ENCODE assay signal across 9 cellular contexts in the genomic region with DNA sequence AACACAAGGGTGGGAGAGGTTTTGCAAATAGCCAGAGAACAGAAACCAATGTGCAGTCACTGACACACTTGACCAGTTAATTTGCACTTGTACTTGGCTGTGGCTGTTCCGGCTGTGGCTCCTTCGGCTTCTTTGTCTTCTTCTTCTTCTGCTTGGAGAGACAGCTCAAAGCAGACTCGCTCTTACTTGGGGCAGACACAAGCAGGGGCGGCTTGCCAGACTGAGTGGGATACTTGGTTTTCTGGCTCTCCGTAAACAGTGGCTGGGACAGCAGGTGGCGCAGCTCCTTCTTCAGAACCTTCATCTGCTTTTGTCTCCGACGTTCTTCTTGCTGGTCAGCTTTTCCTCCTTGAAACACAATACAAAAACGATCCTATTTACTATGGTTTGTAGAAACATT. TPM values are rescaled to one million over a fixed set of nuclear protein-coding genes. Genes with fewer than 3 reads are reported as not detected.
DNase-seq lines count a peak whose midpoint lies in the region; ATAC-seq and TF ChIP-seq lines count a peak whose summit lies in the region.
"Had no signal": no experiment of that assay in that cellular context is flagged by ENCODE, and none has a peak within 500 bp of the region (broad histone marks: within the 10 kb centered on the region; RNA-seq: fewer than 3 reads in every experiment).

No MANE protein-coding gene starts in this region.

- CTCF ChIA-PET in activated naive CD4-positive, alpha-beta T cell treated with anti-CD3 and anti-CD28 coated beads for 36 hours (lab: Charles Lee): interaction anchor here (0.7 to 3.7 kb wide), 6 partner anchors 15 to 142 kb away, joined by 3 to 27 read pairs (median 6); no protein-coding TSS in a partner anchor

- H3K4me3 ChIP-seq in Peyer's patch: no peak overlapping the region
- no peak overlapping the region for H3K4me3 ChIP-seq in upper lobe of left lung

- DNase-seq in Daoy (ENCODE audit: low read depth) (peak; percentile 35), Peyer's patch (peak in 1 of 3 donors; percentile 64), fibroblast of gingiva (ENCODE audit: low read depth) (peak; percentile 37), neural crest cell (ENCODE audit: low read depth, low spot score) (no peak), upper lobe of left lung (no peak)
- DNase-seq in stimulated activated CD4-positive, alpha-beta T cell treated with anti-CD3 and anti-CD28 coated beads, Interleukin-4, amount 100 ng/mL, for 24 hours: no peak
- no peak for DNase-seq in activated naive CD4-positive, alpha-beta T cell treated with anti-CD3 and anti-CD28 coated beads for 36 hours
- DNase-seq in stimulated activated CD4-positive, alpha-beta T cell treated with anti-CD3 and anti-CD28 coated beads, Interleukin-2, amount 100 ng/mL, for 48 hours: no peak

- no peaks in the 10 kb centered on the region for H3K4me1 ChIP-seq in Peyer's patch
- peaks cover 0 to 9% (median 5%) of the 10 kb centered on the region in 4 donors for H3K4me1 ChIP-seq in upper lobe of left lung

- no peak for ATAC-seq in upper lobe of left lung (ENCODE audit: low FRiP score in 2 of 2)

- H3K9me3 ChIP-seq in Peyer's patch (no peaks in the 10 kb centered on the region), upper lobe of left lung (no peaks in the 10 kb centered on the region)

- TF ChIP-seq POLR2A in Peyer's patch (IDR thresholded peaks at IDR 0.05) (no peak), upper lobe of left lung (IDR thresholded peaks at IDR 0.05) (no peak)

- H3K4me3 Mint-ChIP-seq in neural crest cell: no peak overlapping the region
- H3K4me3 Mint-ChIP-seq in activated naive CD4-positive, alpha-beta T cell treated with anti-CD3 and anti-CD28 coated beads for 36 hours: no peak overlapping the region

- H3K27me3 ChIP-seq in Peyer's patch (no peaks in the 10 kb centered on the region), upper lobe of left lung (no peaks in the 10 kb centered on the region)

- TF ChIP-seq CTCF in Peyer's patch (IDR thresholded peaks at IDR 0.05) (peak in 4 of 6 experiments; percentile 16 to 48 (median 40)), neural crest cell (conservative IDR thresholded peaks at IDR 0.05) (peak; percentile 52), upper lobe of left lung (IDR thresholded peaks at IDR 0.05) (peak in 2 of 6 experiments; percentile 7 to 9)

- no peaks in the 10 kb centered on the region for H3K4me1 Mint-ChIP-seq in neural crest cell
- peaks cover 2% of the 10 kb centered on the region for H3K4me1 Mint-ChIP-seq in activated naive CD4-positive, alpha-beta T cell treated with anti-CD3 and anti-CD28 coated beads for 36 hours (ENCODE audit: low read depth)

- no peak for TF ChIP-seq EP300 in upper lobe of left lung (IDR thresholded peaks at IDR 0.05)

- no peaks in the 10 kb centered on the region for H3K27me3 Mint-ChIP-seq in neural crest cell (ENCODE audit: low read depth)
- no peaks in the 10 kb centered on the region for H3K27me3 Mint-ChIP-seq in activated naive CD4-positive, alpha-beta T cell treated with anti-CD3 and anti-CD28 coated beads for 36 hours (ENCODE audit: low read depth)

- no peaks in the 10 kb centered on the region for H3K9me3 Mint-ChIP-seq in neural crest cell
- H3K9me3 Mint-ChIP-seq in activated naive CD4-positive, alpha-beta T cell treated with anti-CD3 and anti-CD28 coated beads for 36 hours: no peaks in the 10 kb centered on the region

- WGBS in upper lobe of left lung, 2 donors: 65% methylated on average over 9 of the region's 9 CpGs

- H3K27ac Mint-ChIP-seq in neural crest cell (ENCODE audit: unreplicated experiment): peak overlapping the region; percentile 0
- no peak overlapping the region for H3K27ac Mint-ChIP-seq in activated naive CD4-positive, alpha-beta T cell treated with anti-CD3 and anti-CD28 coated beads for 36 hours

- H3K36me3 ChIP-seq in Peyer's patch (peaks cover 0 to 99% (median 4%) of the 10 kb centered on the region in 3 donors), upper lobe of left lung (peaks cover 46 to 98% (median 95%) of the 10 kb centered on the region in 4 donors)

- intact Hi-C loops in activated naive CD4-positive, alpha-beta T cell treated with anti-CD3 and anti-CD28 coated beads for 36 hours (cut with micrococcal nuclease): no loop called here

- peaks cover 31% of the 10 kb centered on the region for H3K36me3 Mint-ChIP-seq in neural crest cell (ENCODE audit: low read depth)
- peaks cover 43% of the 10 kb centered on the region for H3K36me3 Mint-ChIP-seq in activated naive CD4-positive, alpha-beta T cell treated with anti-CD3 and anti-CD28 coated beads for 36 hours (ENCODE audit: low read depth)

- H3K27ac ChIP-seq in Peyer's patch (no peak overlapping the region), upper lobe of left lung (peak overlapping the region in 1 of 4 donors; percentile 13)

RNA-seq across cellular contexts. Expression of gene OTUB2, which starts 25.0 kb away (rescaled TPM):
- total RNA-seq in Daoy (2014; rRNA removed; shearing (Covaris generic)): 2.7 and 3.1 TPM in 2 replicates
- total RNA-seq in Peyer's patch (1 to 10 TPM in 3 of 4 donors, not detected in 1; 3.4 to 4.9 (median 3.6) TPM), neural crest cell (4.4 and 4.8 TPM in 2 replicates), upper lobe of left lung (1 to 10 TPM in 4 of 6 donors, under 1 TPM in 2; 0.22 to 1.8 (median 1.1) TPM)
- total RNA-seq in activated naive CD4-positive, alpha-beta T cell treated with anti-CD3 and anti-CD28 coated beads for 36 hours: 1 to 10 TPM; 1.6 to 1.7 TPM

RNA-seq across cellular contexts. Expression of gene DDX24, which starts 29.9 kb away (rescaled TPM):
- total RNA-seq in Daoy (2014; rRNA removed; shearing (Covaris generic)): 215 and 264 TPM in 2 replicates
- 100 to 1,000 TPM in 1 of 4 donors, 10 to 100 TPM in 3; 66.2 to 210 (median 72.5) TPM for total RNA-seq in Peyer's patch
- 168 and 177 TPM in 2 replicates for total RNA-seq in neural crest cell
- 100 to 1,000 TPM; 124 to 189 (median 154) TPM for total RNA-seq in upper lobe of left lung
- 100 to 1,000 TPM; 190 to 200 TPM for total RNA-seq in activated naive CD4-positive, alpha-beta T cell treated with anti-CD3 and anti-CD28 coated beads for 36 hours

RNA-seq across cellular contexts. Expression of gene IFI27L1, which starts 30.0 kb away (rescaled TPM):
- 15.6 and 23.6 TPM in 2 replicates for total RNA-seq in Daoy (2014; rRNA removed; shearing (Covaris generic))
- total RNA-seq in Peyer's patch: 10 to 100 TPM in 1 of 4 donors, 1 to 10 TPM in 3; 4.9 to 14.7 (median 6.6) TPM
- total RNA-seq in neural crest cell: 36.3 and 39.7 TPM in 2 replicates
- total RNA-seq in upper lobe of left lung: 10 to 100 TPM in 4 of 6 donors, 1 to 10 TPM in 2; 8.0 to 19.8 (median 15.2) TPM
- 10 to 100 TPM; 33.9 to 35.8 TPM for total RNA-seq in activated naive CD4-positive, alpha-beta T cell treated with anti-CD3 and anti-CD28 coated beads for 36 hours

RNA-seq across cellular contexts. Expression of gene CCDC197, which starts 54.0 kb away (rescaled TPM):
- total RNA-seq in Daoy (2014; rRNA removed; shearing (Covaris generic)): not detected in 2 replicates
- total RNA-seq in Peyer's patch (not detected), neural crest cell (not detected in 2 replicates), upper lobe of left lung (not detected)
- total RNA-seq in activated naive CD4-positive, alpha-beta T cell treated with anti-CD3 and anti-CD28 coated beads for 36 hours: not detected
- total RNA-seq: subcutaneous adipose tissue had no signal

RNA-seq across cellular contexts. Expression of gene IFI27, which starts 59.4 kb away (rescaled TPM):
- total RNA-seq in Daoy (2014; rRNA removed; shearing (Covaris generic)): 19.1 and 24.6 TPM in 2 replicates
- total RNA-seq in Peyer's patch: 100 to 1,000 TPM; 163 to 668 (median 294) TPM
- total RNA-seq in neural crest cell: 8.1 and 9.5 TPM in 2 replicates
- 100 to 1,000 TPM; 210 to 729 (median 328) TPM for total RNA-seq in upper lobe of left lung
- total RNA-seq in activated naive CD4-positive, alpha-beta T cell treated with anti-CD3 and anti-CD28 coated beads for 36 hours: 1 to 10 TPM; 1.5 to 2.3 TPM

Comparison
In these comparisons a context has a peak if more than half of its experiments do, and no peak if none do; other contexts are left out.
1. DNase-seq: peak in Daoy (single experiment) and fibroblast of gingiva (single experiment); none in neural crest cell (single experiment), stimulated activated CD4-positive, alpha-beta T cell treated with anti-CD3 and anti-CD28 coated beads, Interleukin-4, amount 100 ng/mL, for 24 hours (single experiment), upper lobe of left lung (0 of 2), activated naive CD4-positive, alpha-beta T cell treated with anti-CD3 and anti-CD28 coated beads for 36 hours (single experiment) and stimulated activated CD4-positive, alpha-beta T cell treated with anti-CD3 and anti-CD28 coated beads, Interleukin-2, amount 100 ng/mL, for 48 hours (0 of 2).